Comparison of ENCODE assay signal across 8 cellular contexts in genomic region chrX:71782950-71783299, GRCh38. TPM values are rescaled to one million over a fixed set of nuclear protein-coding genes. Genes with fewer than 3 reads are reported as not detected.
"Had no signal": no experiment of that assay in that cellular context is flagged by ENCODE, and none has a peak within 500 bp of the region (broad histone marks: within the 10 kb centered on the region; RNA-seq: fewer than 3 reads in every experiment).

No MANE protein-coding gene starts in this region.

RNA-seq across cellular contexts. Expression of gene CXorf49B, which starts 19.8 kb away (rescaled TPM):
- total RNA-seq: HepG2, HT1080, K562, M059J, OCI-LY7, PC-3, SJSA1 had no signal
- polyA plus RNA-seq: HepG2, IgD-negative memory B cell, K562 had no signal
